ENCODE assay signal across 8 cellular contexts in genomic region chr18:76518543-76519155, GRCh38. TPM values are rescaled to one million over a fixed set of nuclear protein-coding genes. Genes with fewer than 3 reads are reported as not detected.
DNase-seq lines count a peak whose midpoint lies in the region; ATAC-seq, FAIRE-seq and TF ChIP-seq lines count a peak whose summit lies in the region.

No MANE protein-coding gene starts in this region.

- in situ Hi-C loops in IMR-90 (cut with MboI; ENCODE audit: low sequenced_read_pairs), result no loop called here

- no peak overlapping the region for H2BK5ac ChIP-seq in IMR-90 (ENCODE audit: low read depth, low read length, poor library complexity, severe bottlenecking)

- DNase-seq in CD1c-positive myeloid dendritic cell (ENCODE audit: extremely low spot score), result peak; percentile 70
- peak; percentile 31 for DNase-seq in IMR-90
- no peak for DNase-seq in bronchial epithelial cell (ENCODE audit: low read depth)
- no peak for DNase-seq in left lobe of liver (ENCODE audit: low spot score)
- peak; percentile 34 to 39 for DNase-seq in tibial nerve (ENCODE audit: low spot score in 2 of 2)
- DNase-seq in DMS79 treated with DMSO at 0.1 percent for 48 hours (lab: John Stamatoyannopoulos, UW), result no peak

- H3K4me2 ChIP-seq in IMR-90 (ENCODE audit: low read depth, low read length), result peak overlapping the region; percentile 96

- no peaks in the 10 kb centered on the region for H4K20me1 ChIP-seq in IMR-90 (ENCODE audit: insufficient read depth, low read length)

- BruUV-seq in IMR-90 (replicated peaks; lab: Mats Ljungman, UMichigan), result no TSS peak

- no peaks in the 10 kb centered on the region for H3K27me3 ChIP-seq in IMR-90 (ENCODE audit: control insufficient read depth, insufficient read depth, low read length)
- no peaks in the 10 kb centered on the region for H3K27me3 ChIP-seq in bronchial epithelial cell (ENCODE audit: control insufficient read depth, insufficient read depth, low read length)
- no peaks in the 10 kb centered on the region for H3K27me3 ChIP-seq in tibial nerve

- H2AK5ac ChIP-seq in IMR-90 (ENCODE audit: low read depth, low read length), result no peak overlapping the region

- H3K4me1 ChIP-seq in IMR-90 (ENCODE audit: control insufficient read depth, insufficient read depth, low read length), result peaks cover 2% of the 10 kb centered on the region; the same call in 1 of the 2 replicates
- peaks cover 0 to 17% (median 2%) of the 10 kb centered on the region in 4 donors for H3K4me1 ChIP-seq in tibial nerve

- H4K5ac ChIP-seq in IMR-90 (ENCODE audit: low read depth, low read length), result peak overlapping the region; percentile 85

- 14% methylated on average over 11 of the region's 23 CpGs; no CpG with 5 or more reads in 1 of the 2 experiments for WGBS in IMR-90 (ENCODE audit: extremely low coverage in 2 of 2, insufficient read length in 1 of 2), 2 experiments
- WGBS in tibial nerve, 2 donors, result 7 to 9% methylated on average over 23 of the region's 23 CpGs

- peak overlapping the region; percentile 6 for H3K14ac ChIP-seq in IMR-90 (replicated peaks; ENCODE audit: low read depth, low read length)

- H3K9me3 ChIP-seq in IMR-90 (ENCODE audit: control insufficient read depth, insufficient read depth, low read length), result no peaks in the 10 kb centered on the region
- no peaks in the 10 kb centered on the region for H3K9me3 ChIP-seq in tibial nerve

- H3K4me3 ChIP-seq in IMR-90 (ENCODE audit: insufficient read depth, low read depth, low read length) (peak overlapping the region; percentile 41), bronchial epithelial cell (ENCODE audit: low read depth, low read length) (peak overlapping the region; percentile 8), tibial nerve (peak overlapping the region; percentile 20 to 49 (median 36))

- FAIRE-seq in bronchial epithelial cell (lab: Jason Lieb, UNC), result no peak

- H2BK20ac ChIP-seq in IMR-90 (ENCODE audit: low read depth, low read length), result no peak overlapping the region; the same call in 1 of the 2 replicates

- no peak for TF ChIP-seq CTCF in IMR-90 (conservative IDR thresholded peaks at IDR 0.05; ENCODE audit: low read depth, low read length)
- no peak for TF ChIP-seq CTCF in bronchial epithelial cell (IDR thresholded peaks at IDR 0.05; ENCODE audit: insufficient read depth, low read length, severe bottlenecking)
- TF ChIP-seq CTCF in tibial nerve (IDR thresholded peaks at IDR 0.05), result peak in 1 of 5 experiments; percentile 28

- TF ChIP-seq POLR2A in IMR-90 (IDR thresholded peaks at IDR 0.05; ENCODE audit: low read depth, low read length) (no peak), tibial nerve (IDR thresholded peaks at IDR 0.05) (no peak)

- peaks cover 3% of the 10 kb centered on the region for H3K9me1 ChIP-seq in IMR-90 (ENCODE audit: insufficient read depth, low read length)

- H4K91ac ChIP-seq in IMR-90 (ENCODE audit: insufficient read depth, low read depth, low read length), result peak overlapping the region; percentile 53; the same call in 1 of the 2 replicates

- H3K9ac ChIP-seq in IMR-90 (ENCODE audit: low read depth, low read length), result peak overlapping the region; percentile 81

- POLR2A ChIA-PET in IMR-90 (lab: Charles Lee; ENCODE audit: unreplicated experiment), result no interaction called here

- H3K56ac ChIP-seq in IMR-90 (ENCODE audit: extremely low read depth, insufficient read depth, low read length), result peak overlapping the region; percentile 53; the same call in 1 of the 2 replicates

- peak overlapping the region; percentile 46 for H2AK9ac ChIP-seq in IMR-90 (replicated peaks; ENCODE audit: low read depth, low read length, poor library complexity)

- TF ChIP-seq RAD21 in IMR-90 (IDR thresholded peaks at IDR 0.05; ENCODE audit: low read length), result no peak

- no peaks in the 10 kb centered on the region for H3K79me1 ChIP-seq in IMR-90 (ENCODE audit: low read depth in 1 of 2, low read length in 2 of 2)

- peak overlapping the region; percentile 93 for H3K18ac ChIP-seq in IMR-90 (ENCODE audit: low read depth, low read length)

- peak overlapping the region; percentile 62 for H3K23ac ChIP-seq in IMR-90 (ENCODE audit: low read depth, low read length)

- peak overlapping the region; percentile 90 to 93 for H4K8ac ChIP-seq in IMR-90 (ENCODE audit: low read depth in 2 of 2, low read length in 2 of 2)

- CTCF ChIA-PET in IMR-90 (lab: Yijun Ruan, JAX), result no interaction called here

- dilution Hi-C loops in IMR-90 (cut with HindIII; ENCODE audit: low sequenced_read_pairs, unreplicated experiment), result no loop called here

- TF ChIP-seq EP300 in tibial nerve (IDR thresholded peaks at IDR 0.05), result no peak

- peak overlapping the region; percentile 6 for H2BK120ac ChIP-seq in IMR-90 (ENCODE audit: low read depth, low read length)

- H2BK15ac ChIP-seq in IMR-90 (ENCODE audit: low read depth, low read length), result peak overlapping the region; percentile 51; the same call in 1 of the 3 replicates

- H3K27ac ChIP-seq in IMR-90 (ENCODE audit: insufficient read depth, low read length) (peak overlapping the region; percentile 56; the same call in 1 of the 2 replicates), tibial nerve (peak overlapping the region; percentile 62 to 85 (median 74))

- intact Hi-C loops in IMR-90 (cut with micrococcal nuclease), result no loop called here

- peak overlapping the region; percentile 46 for H3K4ac ChIP-seq in IMR-90 (ENCODE audit: low read depth, low read length)

- ATAC-seq in IMR-90 (ENCODE audit: low read depth) (peak; percentile 90), left lobe of liver (peak; percentile 55), GM21515 (IDR thresholded peaks at IDR 0.05; ENCODE audit: unreplicated experiment) (no peak), HG02973 (IDR thresholded peaks at IDR 0.05; ENCODE audit: unreplicated experiment) (no peak)

- peak overlapping the region; percentile 94 for H2AFZ ChIP-seq in IMR-90 (replicated peaks; ENCODE audit: low read length, poor library complexity)

- H3K36me3 ChIP-seq in IMR-90 (ENCODE audit: control insufficient read depth, insufficient read depth, low read length) (no peaks in the 10 kb centered on the region), bronchial epithelial cell (ENCODE audit: control insufficient read depth, insufficient read depth, low read length) (no peaks in the 10 kb centered on the region), tibial nerve (no peaks in the 10 kb centered on the region)

TF ChIP-seq in IMR-90, 13 proteins besides CTCF, POLR2A, EP300 and RAD21:
- TF ChIP-seq CHD1 (IDR thresholded peaks at IDR 0.05; ENCODE audit: low read depth, low read length) (no peak), RFX5 (IDR thresholded peaks at IDR 0.05; ENCODE audit: low read depth, low read length) (no peak), MAFK (IDR thresholded peaks at IDR 0.05; ENCODE audit: low read depth, low read length) (no peak), ELK1 (IDR thresholded peaks at IDR 0.05; ENCODE audit: borderline replicate concordance, low read depth, low read length) (no peak), RCOR1 (IDR thresholded peaks at IDR 0.05; ENCODE audit: insufficient replicate concordance, low read length) (no peak), USF2 (IDR thresholded peaks at IDR 0.05; ENCODE audit: low read depth, low read length) (no peak), MAZ (IDR thresholded peaks at IDR 0.05; ENCODE audit: borderline replicate concordance, low read depth, low read length) (no peak), MXI1 (IDR thresholded peaks at IDR 0.05; ENCODE audit: borderline replicate concordance, low read depth, low read length) (no peak), CEBPB (IDR thresholded peaks at IDR 0.05; ENCODE audit: low read depth, low read length) (no peak)

RNA-seq across cellular contexts. Expression of gene ZNF516, which starts 23.6 kb away (rescaled TPM):
- total RNA-seq in IMR-90 (2012; rRNA removed), result 7.9 and 9.7 TPM in 2 replicates
- polyA plus RNA-seq in IMR-90 (2012; rRNA removed), result 16.6 and 16.9 TPM in 2 replicates
- 11.0 and 15.4 TPM in 2 replicates for polyA plus RNA-seq in IMR-90 (2012; cell fraction: cytosol; rRNA removed)
- polyA plus RNA-seq in IMR-90 (2012; cell fraction: nucleus; rRNA removed; ENCODE audit: low replicate concordance), result 50.6 and 72.6 TPM in 2 replicates
- total RNA-seq in bronchial epithelial cell, result 16.6 and 20.9 TPM in 2 replicates
- total RNA-seq in left lobe of liver, result 16.2 TPM
- total RNA-seq in tibial nerve, result 10 to 100 TPM; 31.4 to 63.0 (median 45.5) TPM

Comparison
In these comparisons a context has a peak if more than half of its experiments do, and no peak if none do; other contexts are left out.
1. DNase-seq: peak in CD1c-positive myeloid dendritic cell (single experiment), IMR-90 (single experiment) and tibial nerve (2 of 2); none in bronchial epithelial cell (single experiment), left lobe of liver (single experiment) and DMS79 treated with DMSO at 0.1 percent for 48 hours (single experiment).
2. ATAC-seq: peak in IMR-90 (single experiment) and left lobe of liver (single experiment); none in GM21515 (single experiment) and HG02973 (single experiment).
3. Peak in every context shown above with its lines, with median percentiles within 50 percentile points of each other: H3K4me3 ChIP-seq.